Comparison of ENCODE assay signal across 22 cellular contexts in genomic region chrX:39944416-39944815, GRCh38.
DNase-seq lines count a peak whose midpoint lies in the region; ATAC-seq, FAIRE-seq and TF ChIP-seq lines count a peak whose summit lies in the region.
"Had no signal": no experiment of that assay in that cellular context is flagged by ENCODE, and none has a peak within 500 bp of the region (broad histone marks: within the 10 kb centered on the region; RNA-seq: fewer than 3 reads in every experiment).

No MANE protein-coding gene starts in this region.

- H3K4me3 ChIP-seq in endothelial cell of umbilical vein (replicated peaks in 1 of 3; ENCODE audit: insufficient read depth in 1 of 3, low read depth in 1 of 3, low read length in 3 of 3), result no peak overlapping the region

- intact Hi-C loops in endothelial cell of umbilical vein (cut with micrococcal nuclease), result no loop called here
- intact Hi-C loops in activated CD4-positive, alpha-beta T cell treated with anti-CD3 and anti-CD28 coated beads, Interleukin-2, amount 10 ng/mL, durations not matched to agents 24 days and 14 days (cut with micrococcal nuclease), result no loop called here
- intact Hi-C loops in Calu3 (cut with micrococcal nuclease; ENCODE audit: unreplicated experiment), result no loop called here

- no peaks in the 10 kb centered on the region for H3K36me3 ChIP-seq in endothelial cell of umbilical vein (ENCODE audit: control insufficient read depth in 2 of 2, extremely low read depth in 1 of 2, insufficient read depth in 2 of 2, low read length in 2 of 2)
- H3K36me3 ChIP-seq: BE2C had no signal

- H3K27me3 ChIP-seq in endothelial cell of umbilical vein (ENCODE audit: control insufficient read depth in 2 of 2, insufficient read depth in 2 of 2, low read length in 2 of 2), result no peaks in the 10 kb centered on the region
- H3K27me3 ChIP-seq: BE2C had no signal

- no peak for ATAC-seq in WTC11
- ATAC-seq: HCT116 had no signal

- peak; percentile 24 for DNase-seq in M059J (ENCODE audit: low read depth)
- no peak for DNase-seq in endothelial cell of umbilical vein (ENCODE audit: low read depth, low spot score)
- peak; percentile 0 for DNase-seq in pons (ENCODE audit: low spot score)
- no peak for DNase-seq in activated CD4-positive, alpha-beta T cell treated with anti-CD3 and anti-CD28 coated beads, Interleukin-2, amount 10 ng/mL, durations not matched to agents 24 days and 14 days
- no peak for DNase-seq in WTC11 (ENCODE audit: low spot score)
- no peak for DNase-seq in Calu3
- DNase-seq: ACHN; BE2C; C1 segment of cervical spinal cord; Caco-2; CD4-positive, CD25-positive, alpha-beta regulatory T cell; CD8-positive, alpha-beta memory T cell; DMS153; DMS79; GDM1; GOT3; H7; HFFc6 had no signal

- no TSS peak for BruUV-seq in endothelial cell of umbilical vein (replicated peaks; lab: Mats Ljungman, UMichigan)
- no TSS peak for BruUV-seq in Calu3 (replicated peaks; lab: Mats Ljungman, UMichigan)

- no peaks in the 10 kb centered on the region for H3K9me3 ChIP-seq in endothelial cell of umbilical vein (replicated peaks; ENCODE audit: control insufficient read depth, insufficient read depth, low read length)
- H3K9me3 ChIP-seq: BE2C, Caco-2 had no signal

- no peaks in the 10 kb centered on the region for H3K9me1 ChIP-seq in endothelial cell of umbilical vein (replicated peaks; ENCODE audit: control insufficient read depth, extremely low read depth, insufficient read depth, low read length)

- H3K4me1 ChIP-seq in endothelial cell of umbilical vein (ENCODE audit: control insufficient read depth, extremely low read depth, insufficient read depth, low read length), result peaks cover 33% of the 10 kb centered on the region
- H3K4me1 ChIP-seq: Caco-2 had no signal

- H3K27ac ChIP-seq in endothelial cell of umbilical vein (ENCODE audit: insufficient read depth, low read depth, low read length), result peak overlapping the region; percentile 18

- peaks cover 15% of the 10 kb centered on the region for H3K4me1 Mint-ChIP-seq in activated CD4-positive, alpha-beta T cell treated with anti-CD3 and anti-CD28 coated beads, Interleukin-2, amount 10 ng/mL, durations not matched to agents 24 days and 14 days
- H3K4me1 Mint-ChIP-seq in WTC11, result peaks cover 17% of the 10 kb centered on the region
- H3K4me1 Mint-ChIP-seq in Calu3 (ENCODE audit: low read depth, unreplicated experiment), result peaks cover 23% of the 10 kb centered on the region
- H3K4me1 Mint-ChIP-seq: CD8-positive, alpha-beta memory T cell had no signal

- CTCF ChIA-PET in endothelial cell of umbilical vein (lab: Charles Lee), result no interaction called here
- CTCF ChIA-PET in WTC11 (lab: Charles Lee), result no interaction called here
- CTCF ChIA-PET in Calu3 (lab: Charles Lee), result no interaction called here

- no peak overlapping the region for H3K4me2 ChIP-seq in endothelial cell of umbilical vein (ENCODE audit: insufficient read depth, low read length)

- no peak overlapping the region for H2AFZ ChIP-seq in endothelial cell of umbilical vein (ENCODE audit: low read depth, low read length)

- peak; percentile 4 for FAIRE-seq in endothelial cell of umbilical vein (lab: Jason Lieb, UNC)
- FAIRE-seq: A204.1, GM12892, GM18507 had no signal

- dilution Hi-C loops in endothelial cell of umbilical vein (cut with MboI; ENCODE audit: extremely low pct_ligation_motif_present, low sequenced_read_pairs), result no loop called here

- no peak for TF ChIP-seq CTCF in endothelial cell of umbilical vein (IDR thresholded peaks at IDR 0.05; ENCODE audit: extremely low read depth in 1 of 2, insufficient read depth in 1 of 2, low read depth in 1 of 2, low read length in 2 of 2)
- TF ChIP-seq CTCF in WTC11 (IDR thresholded peaks at IDR 0.05), result no peak
- no peak for TF ChIP-seq CTCF in Calu3 (IDR thresholded peaks at IDR 0.05; ENCODE audit: unreplicated experiment)

- H3K36me3 Mint-ChIP-seq in activated CD4-positive, alpha-beta T cell treated with anti-CD3 and anti-CD28 coated beads, Interleukin-2, amount 10 ng/mL, durations not matched to agents 24 days and 14 days (ENCODE audit: low read depth), result no peaks in the 10 kb centered on the region
- H3K36me3 Mint-ChIP-seq in WTC11, result no peaks in the 10 kb centered on the region
- no peaks in the 10 kb centered on the region for H3K36me3 Mint-ChIP-seq in Calu3 (ENCODE audit: insufficient read depth, unreplicated experiment)
- H3K36me3 Mint-ChIP-seq: CD4-positive, CD25-positive, alpha-beta regulatory T cell; CD8-positive, alpha-beta memory T cell had no signal

- no peak overlapping the region for H3K27ac Mint-ChIP-seq in activated CD4-positive, alpha-beta T cell treated with anti-CD3 and anti-CD28 coated beads, Interleukin-2, amount 10 ng/mL, durations not matched to agents 24 days and 14 days
- H3K27ac Mint-ChIP-seq in WTC11 (no peak overlapping the region), Calu3 (ENCODE audit: unreplicated experiment) (no peak overlapping the region)
- H3K27ac Mint-ChIP-seq: HFFc6 had no signal

- no peaks in the 10 kb centered on the region for H4K20me1 ChIP-seq in endothelial cell of umbilical vein (replicated peaks; ENCODE audit: control insufficient read depth, extremely low read depth, insufficient read depth, low read length)

- TF ChIP-seq POLR2A in endothelial cell of umbilical vein (IDR thresholded peaks at IDR 0.05; ENCODE audit: low read depth, low read length), result no peak

- no peaks in the 10 kb centered on the region for H3K27me3 Mint-ChIP-seq in activated CD4-positive, alpha-beta T cell treated with anti-CD3 and anti-CD28 coated beads, Interleukin-2, amount 10 ng/mL, durations not matched to agents 24 days and 14 days
- H3K27me3 Mint-ChIP-seq in WTC11 (ENCODE audit: low read depth) (peaks cover 3% of the 10 kb centered on the region; the same call in 1 of the 2 replicates), Calu3 (ENCODE audit: unreplicated experiment) (peaks cover 8% of the 10 kb centered on the region)
- H3K27me3 Mint-ChIP-seq: CD4-positive, CD25-positive, alpha-beta regulatory T cell had no signal

- H3K9ac ChIP-seq in endothelial cell of umbilical vein (replicated peaks; ENCODE audit: extremely low read depth, insufficient read depth, low read length), result no peak overlapping the region

- H3K9me3 Mint-ChIP-seq in activated CD4-positive, alpha-beta T cell treated with anti-CD3 and anti-CD28 coated beads, Interleukin-2, amount 10 ng/mL, durations not matched to agents 24 days and 14 days, result no peaks in the 10 kb centered on the region
- no peaks in the 10 kb centered on the region for H3K9me3 Mint-ChIP-seq in WTC11
- peaks cover 5% of the 10 kb centered on the region for H3K9me3 Mint-ChIP-seq in Calu3 (ENCODE audit: low read depth, unreplicated experiment)
- H3K9me3 Mint-ChIP-seq: HFFc6 had no signal

- no peak overlapping the region for H3K4me3 Mint-ChIP-seq in activated CD4-positive, alpha-beta T cell treated with anti-CD3 and anti-CD28 coated beads, Interleukin-2, amount 10 ng/mL, durations not matched to agents 24 days and 14 days
- H3K4me3 Mint-ChIP-seq in WTC11 (no peak overlapping the region), Calu3 (ENCODE audit: low read depth, unreplicated experiment) (no peak overlapping the region)
- H3K4me3 Mint-ChIP-seq: CD4-positive, CD25-positive, alpha-beta regulatory T cell; CD8-positive, alpha-beta memory T cell; HFFc6 had no signal

- POLR2A ChIA-PET in endothelial cell of umbilical vein (lab: Charles Lee) (no interaction called here), WTC11 (lab: Charles Lee) (no interaction called here)

- no peaks in the 10 kb centered on the region for H3K79me2 ChIP-seq in endothelial cell of umbilical vein (ENCODE audit: control insufficient read depth, insufficient read depth, low read length)

TF ChIP-seq in endothelial cell of umbilical vein, 7 proteins besides CTCF, POLR2A, EP300 and RAD21:
- TF ChIP-seq FOS (IDR thresholded peaks at IDR 0.05; ENCODE audit: borderline replicate concordance, insufficient read depth, low read length), result peak; percentile 13
- no peak for TF ChIP-seq POLR2AphosphoS5 (IDR thresholded peaks at IDR 0.05; ENCODE audit: insufficient read depth, low read depth, low read length)
TF ChIP-seq in endothelial cell of umbilical vein: peak in this region for 1.

TF ChIP-seq in WTC11, 78 proteins besides CTCF, POLR2A, EP300 and RAD21:
- TF ChIP-seq ATF1 (CRISPR knock-in tag; IDR thresholded peaks at IDR 0.05) (no peak), PRDM15 (CRISPR knock-in tag; IDR thresholded peaks at IDR 0.05) (no peak), TEAD1 (CRISPR knock-in tag; IDR thresholded peaks at IDR 0.05) (no peak), ZNF121 (CRISPR knock-in tag; IDR thresholded peaks at IDR 0.05) (no peak), ZNF671 (CRISPR knock-in tag; IDR thresholded peaks at IDR 0.05) (no peak), ZNF138 (CRISPR knock-in tag; conservative IDR thresholded peaks at IDR 0.05) (no peak), RORB (CRISPR knock-in tag; IDR thresholded peaks at IDR 0.05) (no peak), FOXK1 (CRISPR knock-in tag; IDR thresholded peaks at IDR 0.05) (no peak), ESRRA (CRISPR knock-in tag; IDR thresholded peaks at IDR 0.05; ENCODE audit: borderline replicate concordance) (no peak)
TF ChIP-seq in WTC11: peak in this region for 0.

Comparison
In these comparisons a context has a peak if more than half of its experiments do, and no peak if none do; other contexts are left out.
1. DNase-seq: peak in M059J (single experiment) and pons (single experiment); none in endothelial cell of umbilical vein (single experiment), activated CD4-positive, alpha-beta T cell treated with anti-CD3 and anti-CD28 coated beads, Interleukin-2, amount 10 ng/mL, durations not matched to agents 24 days and 14 days (single experiment), WTC11 (single experiment) and Calu3 (single experiment).